36 cellular contexts compared by ENCODE assay signal in genomic region chr1:220062629-220063028, GRCh38.
"Had no signal": no experiment of that assay in that cellular context is flagged by ENCODE, and none has a peak within 500 bp of the region (broad histone marks: within the 10 kb centered on the region; RNA-seq: fewer than 3 reads in every experiment).

No MANE protein-coding gene starts in this region.

- H3K4me3 ChIP-seq: adrenal gland, body of pancreas, breast epithelium had no signal

- H3K9me3 Mint-ChIP-seq: activated CD4-positive, alpha-beta memory T cell treated with anti-CD3 and anti-CD28 coated beads for 36 hours; activated CD4-positive, alpha-beta T cell treated with anti-CD3 and anti-CD28 coated beads, Interleukin-2, amount 10 ng/mL, durations not matched to agents 24 days and 14 days; activated CD8-positive, alpha-beta T cell treated with anti-CD3 and anti-CD28 coated beads for 36 hours; activated naive CD4-positive, alpha-beta T cell treated with anti-CD3 and anti-CD28 coated beads for 36 hours; activated naive CD4-positive, alpha-beta T cell treated with anti-CD3 and anti-CD28 coated beads, Interleukin-2, amount 50 U/mL, for 72 hours; activated naive CD8-positive, alpha-beta T cell treated with anti-CD3 and anti-CD28 coated beads for 36 hours; activated T-cell treated with anti-CD3 and anti-CD28 coated beads, Interleukin-2, amount 50 U/mL, for 72 hours; activated T-helper 1 cell treated with anti-CD3 and anti-CD28 coated beads, Interleukin-12 subunit alpha, Interleukin-12 subunit beta, Interleukin-2, Interleukin-4 antibody, amounts not matched to agents 30 ng/mL and 10 ng/mL and 1 ng/mL, durations not matched to agents 14 hours and 24 hours and 36 hours; activated T-helper 17 cell treated with anti-CD3 and anti-CD28 coated beads, Interleukin-2, amount 50 U/mL, for 72 hours; T-helper 1 cell treated with Interleukin-12 subunit alpha and Interleukin-12 subunit beta and Interleukin-4 antibody, amounts not matched to agents 30 μg/mL and 1 μg/mL, for 36 hours; T-helper 2 cell treated with Interferon-gamma antibody and Interleukin-4, amounts not matched to agents 5 μg/mL and 100 μg/mL, for 36 hours had no signal

- H3K27ac Mint-ChIP-seq: activated B cell treated with CpG ODN at 0.5 μM for 24 hours; activated CD4-positive, alpha-beta memory T cell treated with anti-CD3 and anti-CD28 coated beads for 36 hours; activated CD4-positive, alpha-beta T cell treated with anti-CD3 and anti-CD28 coated beads, Interleukin-2, amount 10 ng/mL, durations not matched to agents 24 days and 14 days; activated CD8-positive, alpha-beta T cell treated with anti-CD3 and anti-CD28 coated beads for 36 hours; activated naive CD4-positive, alpha-beta T cell treated with anti-CD3 and anti-CD28 coated beads for 36 hours; activated naive CD4-positive, alpha-beta T cell treated with anti-CD3 and anti-CD28 coated beads, Interleukin-2, amount 50 U/mL, for 72 hours; activated naive CD8-positive, alpha-beta T cell treated with anti-CD3 and anti-CD28 coated beads for 36 hours; activated T-cell treated with anti-CD3 and anti-CD28 coated beads, Interleukin-2, amount 50 U/mL, for 72 hours; activated T-helper 1 cell treated with anti-CD3 and anti-CD28 coated beads, Interleukin-12 subunit alpha, Interleukin-12 subunit beta, Interleukin-2, Interleukin-4 antibody, amounts not matched to agents 30 ng/mL and 10 ng/mL and 1 ng/mL, durations not matched to agents 14 hours and 24 hours and 36 hours; activated T-helper 17 cell treated with anti-CD3 and anti-CD28 coated beads, Interleukin-2, amount 50 U/mL, for 72 hours; T-helper 1 cell treated with Interleukin-12 subunit alpha and Interleukin-12 subunit beta and Interleukin-4 antibody, amounts not matched to agents 30 μg/mL and 1 μg/mL, for 36 hours; T-helper 2 cell treated with Interferon-gamma antibody and Interleukin-4, amounts not matched to agents 5 μg/mL and 100 μg/mL, for 36 hours had no signal

- H3K4me1 Mint-ChIP-seq: activated B cell treated with CpG ODN at 0.5 μM for 24 hours; activated CD4-positive, alpha-beta T cell treated with anti-CD3 and anti-CD28 coated beads, Interleukin-2, amount 10 ng/mL, durations not matched to agents 24 days and 14 days; activated naive CD8-positive, alpha-beta T cell treated with anti-CD3 and anti-CD28 coated beads for 36 hours; activated T-helper 17 cell treated with anti-CD3 and anti-CD28 coated beads, Interleukin-2, amount 50 U/mL, for 72 hours had no signal

- H3K4me3 Mint-ChIP-seq: activated B cell treated with CpG ODN at 0.5 μM for 24 hours; activated CD4-positive, alpha-beta memory T cell treated with anti-CD3 and anti-CD28 coated beads for 36 hours; activated CD4-positive, alpha-beta T cell treated with anti-CD3 and anti-CD28 coated beads, Interleukin-2, amount 10 ng/mL, durations not matched to agents 24 days and 14 days; activated CD8-positive, alpha-beta T cell treated with anti-CD3 and anti-CD28 coated beads for 36 hours; activated naive CD4-positive, alpha-beta T cell treated with anti-CD3 and anti-CD28 coated beads for 36 hours; activated naive CD8-positive, alpha-beta T cell treated with anti-CD3 and anti-CD28 coated beads for 36 hours; activated T-cell treated with anti-CD3 and anti-CD28 coated beads, Interleukin-2, amount 50 U/mL, for 4 hours; activated T-cell treated with anti-CD3 and anti-CD28 coated beads, Interleukin-2, amount 50 U/mL, for 72 hours; activated T-helper 1 cell treated with anti-CD3 and anti-CD28 coated beads, Interleukin-12 subunit alpha, Interleukin-12 subunit beta, Interleukin-2, Interleukin-4 antibody, amounts not matched to agents 30 ng/mL and 10 ng/mL and 1 ng/mL, durations not matched to agents 14 hours and 24 hours and 36 hours; activated T-helper 17 cell treated with anti-CD3 and anti-CD28 coated beads, Interleukin-2, amount 50 U/mL, for 72 hours; T-helper 1 cell treated with Interleukin-12 subunit alpha and Interleukin-12 subunit beta and Interleukin-4 antibody, amounts not matched to agents 30 μg/mL and 1 μg/mL, for 36 hours; T-helper 2 cell treated with Interferon-gamma antibody and Interleukin-4, amounts not matched to agents 5 μg/mL and 100 μg/mL, for 36 hours had no signal

- H3K9me3 ChIP-seq: adrenal gland, body of pancreas, breast epithelium had no signal

- ATAC-seq: activated CD8-positive, alpha-beta T cell treated with anti-CD3 and anti-CD28 coated beads for 36 hours; activated naive CD4-positive, alpha-beta T cell treated with anti-CD3 and anti-CD28 coated beads, Interleukin-2, amount 50 U/mL, for 72 hours; activated T-cell treated with anti-CD3 and anti-CD28 coated beads, Interleukin-2, amount 50 U/mL, for 4 hours; activated T-cell treated with anti-CD3 and anti-CD28 coated beads, Interleukin-2, amount 50 U/mL, for 72 hours; activated T-helper 17 cell treated with anti-CD3 and anti-CD28 coated beads, Interleukin-2, amount 50 U/mL, for 72 hours; body of pancreas had no signal

- FAIRE-seq: astrocyte, TTC549 had no signal

- DNase-seq: activated B cell treated with CpG ODN at 0.5 μM for 24 hours; activated CD4-positive, alpha-beta memory T cell treated with anti-CD3 and anti-CD28 coated beads for 36 hours; activated CD4-positive, alpha-beta T cell treated with anti-CD3 and anti-CD28 coated beads for 4 hours; activated CD4-positive, alpha-beta T cell treated with anti-CD3 and anti-CD28 coated beads, Interleukin-2, amount 10 ng/mL, durations not matched to agents 24 days and 14 days; activated CD4-positive, alpha-beta T cell treated with anti-CD3 and anti-CD28 coated beads, Interleukin-2, amount 50 U/mL, for 1 hour; activated CD4-positive, alpha-beta T cell treated with anti-CD3 and anti-CD28 coated beads, Interleukin-2, amount 50 U/mL, for 4 hours; activated CD4-positive, CD25-positive, alpha-beta regulatory T cell treated with anti-CD3 and anti-CD28 coated beads, Interleukin-2, amount 50 U/mL, for 72 hours; activated CD8-positive, alpha-beta memory T cell treated with anti-CD3 and anti-CD28 coated beads, Interleukin-2, amount 50 U/mL, for 4 hours; activated CD8-positive, alpha-beta T cell treated with anti-CD3 and anti-CD28 coated beads for 36 hours; activated effector memory CD4-positive, alpha-beta T cell treated with anti-CD3 and anti-CD28 coated beads, Interleukin-2, amount 50 U/mL, for 16 hours; activated gamma-delta T cell treated with Interleukin-2 at 50 U/mL for 16 hours; activated naive CD4-positive, alpha-beta T cell; activated naive CD4-positive, alpha-beta T cell treated with anti-CD3 and anti-CD28 coated beads for 36 hours; activated naive CD4-positive, alpha-beta T cell treated with anti-CD3 and anti-CD28 coated beads, Interleukin-2, amount 50 U/mL, for 16 hours; activated naive CD8-positive, alpha-beta T cell treated with anti-CD3 and anti-CD28 coated beads for 36 hours; activated T-cell treated with anti-CD3 and anti-CD28 coated beads for 4 hours; activated T-cell treated with anti-CD3 and anti-CD28 coated beads, Interleukin-2, amount 50 U/mL, for 1 hour; activated T-cell treated with anti-CD3 and anti-CD28 coated beads, Interleukin-2, amount 50 U/mL, for 4 hours; activated T-cell treated with anti-CD3 and anti-CD28 coated beads, Interleukin-2, amount 50 U/mL, for 72 hours; adrenal gland; amniotic stem cell; aorta; body of pancreas; brain microvascular endothelial cell; central memory CD4-positive, alpha-beta T cell; T-helper 2 cell; T-helper 9 cell had no signal

- H3K27me3 Mint-ChIP-seq: activated B cell treated with CpG ODN at 0.5 μM for 24 hours; activated CD4-positive, alpha-beta memory T cell treated with anti-CD3 and anti-CD28 coated beads for 36 hours; activated CD4-positive, alpha-beta T cell treated with anti-CD3 and anti-CD28 coated beads, Interleukin-2, amount 10 ng/mL, durations not matched to agents 24 days and 14 days; activated CD8-positive, alpha-beta T cell treated with anti-CD3 and anti-CD28 coated beads for 36 hours; activated naive CD8-positive, alpha-beta T cell treated with anti-CD3 and anti-CD28 coated beads for 36 hours; activated T-helper 17 cell treated with anti-CD3 and anti-CD28 coated beads, Interleukin-2, amount 50 U/mL, for 72 hours had no signal

- H3K27ac ChIP-seq: adrenal gland, body of pancreas, brain microvascular endothelial cell, breast epithelium, VCaP had no signal

- H3K27me3 ChIP-seq: adrenal gland, body of pancreas, brain microvascular endothelial cell, breast epithelium had no signal

- H3K4me1 ChIP-seq: body of pancreas, breast epithelium had no signal
